In the genomic region with DNA sequence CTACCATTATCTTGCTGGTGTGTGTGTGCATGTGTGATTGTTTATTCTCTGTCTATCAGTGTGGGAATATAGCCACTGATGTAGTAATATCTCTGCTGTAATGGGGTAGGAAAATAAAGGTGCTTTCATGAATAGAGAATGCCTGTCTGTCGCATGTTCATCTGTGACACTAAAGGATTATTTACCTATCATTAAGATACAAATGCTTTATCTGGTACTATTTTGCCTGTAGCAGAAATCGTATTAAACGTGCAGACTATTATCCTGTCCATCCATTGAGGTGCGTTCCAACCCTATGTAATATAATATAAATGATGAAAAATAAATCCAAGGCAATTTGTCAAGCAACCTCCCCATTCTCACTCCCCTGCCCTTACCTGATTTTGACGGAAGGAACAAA, we compare ENCODE assay signal across 29 cellular contexts.
"Had no signal": no experiment of that assay in that cellular context is flagged by ENCODE, and none has a peak within 500 bp of the region (broad histone marks: within the 10 kb centered on the region; RNA-seq: fewer than 3 reads in every experiment).

No MANE protein-coding gene starts in this region.

- H3K4me3 ChIP-seq: adrenal gland, ascending aorta, body of pancreas, cardiac muscle cell had no signal

- H3K4me1 ChIP-seq: adrenal gland, ascending aorta, body of pancreas had no signal

- H3K36me3 ChIP-seq: adrenal gland, ascending aorta, brain microvascular endothelial cell, cardiac muscle cell had no signal

- DNase-seq: activated effector memory CD4-positive, alpha-beta T cell treated with anti-CD3 and anti-CD28 coated beads, Interleukin-2, amount 50 U/mL, for 16 hours; activated effector memory CD4-positive, alpha-beta T cell treated with Interleukin-2 at 50 U/mL for 16 hours; activated gamma-delta T cell; activated gamma-delta T cell treated with Interleukin-2 at 50 U/mL for 16 hours; activated naive CD4-positive, alpha-beta T cell; activated naive CD4-positive, alpha-beta T cell treated with anti-CD3 and anti-CD28 coated beads for 36 hours; activated naive CD4-positive, alpha-beta T cell treated with anti-CD3 and anti-CD28 coated beads, Interleukin-2, amount 10 ng/mL, durations not matched to agents 7 days and 5 days; activated naive CD4-positive, alpha-beta T cell treated with anti-CD3 and anti-CD28 coated beads, Interleukin-2, amount 50 U/mL, for 16 hours; activated naive CD4-positive, alpha-beta T cell treated with Interleukin-2 at 50 U/mL for 16 hours; activated naive CD8-positive, alpha-beta T cell treated with anti-CD3 and anti-CD28 coated beads for 36 hours; activated naive CD8-positive, alpha-beta T cell treated with anti-CD3 and anti-CD28 coated beads, Interleukin-2, amount 10 ng/mL, durations not matched to agents 7 days and 5 days; activated naive CD8-positive, alpha-beta T cell treated with anti-CD3 and anti-CD28 coated beads, Interleukin-2, amount 50 U/mL, for 24 hours; activated T-cell treated with anti-CD3 and anti-CD28 coated beads, Interleukin-2, amount 50 U/mL, for 1 hour; activated T-cell treated with anti-CD3 and anti-CD28 coated beads, Interleukin-2, amount 50 U/mL, for 24 hours; activated T-cell treated with anti-CD3 and anti-CD28 coated beads, Interleukin-2, amount 50 U/mL, for 4 hours; activated T-cell treated with anti-CD3 and anti-CD28 coated beads, Interleukin-2, amount 50 U/mL, for 48 hours; activated T-cell treated with anti-CD3 and anti-CD28 coated beads, Interleukin-2, amount 50 U/mL, for 72 hours; adrenal gland; amniotic stem cell; amygdala; anterior cingulate cortex; aorta; body of pancreas; brain microvascular endothelial cell; caudate nucleus; central memory CD4-positive, alpha-beta T cell; cerebellar nuclear complex had no signal

- H3K27ac ChIP-seq: adrenal gland, ascending aorta, body of pancreas, brain microvascular endothelial cell, cardiac muscle cell had no signal

- H3K27me3 ChIP-seq: adrenal gland, ascending aorta, body of pancreas, brain microvascular endothelial cell, cardiac muscle cell had no signal

- H3K9me3 ChIP-seq: adrenal gland, ascending aorta, body of pancreas had no signal
